In genomic region chr5:136081192-136081591, GRCh38 we compare ENCODE assay signal across 9 cellular contexts. TPM values are rescaled to one million over a fixed set of nuclear protein-coding genes. Genes with fewer than 3 reads are reported as not detected.
DNase-seq lines count a peak whose midpoint lies in the region; ATAC-seq and TF ChIP-seq lines count a peak whose summit lies in the region.
"Had no signal": no experiment of that assay in that cellular context is flagged by ENCODE, and none has a peak within 500 bp of the region (broad histone marks: within the 10 kb centered on the region; RNA-seq: fewer than 3 reads in every experiment).

No MANE protein-coding gene starts in this region.

- H3K4me2 ChIP-seq in HCT116 (ENCODE audit: low read length) = peak overlapping the region; percentile 76

- H3K4me3 ChIP-seq in HCT116 (replicated peaks in 1 of 2; ENCODE audit: low read depth in 1 of 2, low read length in 2 of 2) (peak overlapping the region; percentile 35 to 53; a peak in 2 of 4 replicates), ascending aorta (no peak overlapping the region), kidney epithelial cell (ENCODE audit: low read depth, low read length) (peak overlapping the region; percentile 70), stomach (peak overlapping the region in 1 of 4 donors; percentile 40)

- peak overlapping the region; percentile 61 for H3K9ac ChIP-seq in HCT116 (ENCODE audit: low read length)

- H3K9me2 ChIP-seq in HCT116 (ENCODE audit: insufficient read depth) = no peaks in the 10 kb centered on the region

- no peaks in the 10 kb centered on the region for H4K20me1 ChIP-seq in HCT116 (ENCODE audit: insufficient read depth)

- TF ChIP-seq RAD21 in HCT116 (IDR thresholded peaks at IDR 0.05; ENCODE audit: low read depth) = no peak

- H2AFZ ChIP-seq in HCT116 (ENCODE audit: low read depth, low read length, poor library complexity, severe bottlenecking) = no peak overlapping the region

- H3K4me1 Mint-ChIP-seq in activated CD4-positive, alpha-beta T cell treated with anti-CD3 and anti-CD28 coated beads for 36 hours = peaks cover 3% of the 10 kb centered on the region

- no peaks in the 10 kb centered on the region for H3K36me3 Mint-ChIP-seq in activated CD4-positive, alpha-beta T cell treated with anti-CD3 and anti-CD28 coated beads for 36 hours (ENCODE audit: low read depth)

- POLR2A ChIA-PET in HCT116 (lab: Charles Lee) = no interaction called here
- POLR2A ChIA-PET in activated CD4-positive, alpha-beta T cell treated with anti-CD3 and anti-CD28 coated beads for 36 hours (lab: Charles Lee) = no interaction called here

- WGBS in stomach, 5 donors = 46 to 68% (median 54%) methylated on average over 2 of the region's 2 CpGs

- H3K36me3 ChIP-seq in HCT116 (ENCODE audit: control insufficient read depth in 1 of 2, insufficient read depth in 2 of 2, low read length in 2 of 2) = no peaks in the 10 kb centered on the region
- H3K36me3 ChIP-seq in ascending aorta = no peaks in the 10 kb centered on the region
- H3K36me3 ChIP-seq in kidney epithelial cell (ENCODE audit: control insufficient read depth, insufficient read depth, low read length) = no peaks in the 10 kb centered on the region
- no peaks in the 10 kb centered on the region for H3K36me3 ChIP-seq in stomach

- H3K27me3 ChIP-seq in HCT116 (ENCODE audit: insufficient read depth, low read length) (no peaks in the 10 kb centered on the region), ascending aorta (no peaks in the 10 kb centered on the region), kidney epithelial cell (ENCODE audit: control insufficient read depth, insufficient read depth, low read length) (peaks cover 2% of the 10 kb centered on the region), stomach (peaks cover 0 to 8% (median 0%) of the 10 kb centered on the region in 3 donors)

- peaks cover 28% of the 10 kb centered on the region for H3K27me3 Mint-ChIP-seq in activated CD4-positive, alpha-beta T cell treated with anti-CD3 and anti-CD28 coated beads for 36 hours

- TF ChIP-seq EP300 in stomach (IDR thresholded peaks at IDR 0.05) = no peak

- no peak for DNase-seq in HCT116 (ENCODE audit: low read depth, low spot score)
- DNase-seq in ascending aorta (ENCODE audit: low spot score in 2 of 2) = no peak
- no peak for DNase-seq in kidney epithelial cell (ENCODE audit: low read depth)
- DNase-seq in stomach = no peak
- no peak for DNase-seq in NCI-H526 treated with DMSO at 0.1 percent for 48 hours (lab: John Stamatoyannopoulos, UW)
- DNase-seq in activated CD4-positive, alpha-beta T cell treated with anti-CD3 and anti-CD28 coated beads for 36 hours = no peak
- DNase-seq: NCI-H1694 had no signal

- TF ChIP-seq CTCF in HCT116 (IDR thresholded peaks at IDR 0.05 in 2 of 3, conservative IDR thresholded peaks at IDR 0.05 in 1 of 3; ENCODE audit: borderline replicate concordance in 1 of 3, insufficient read depth in 1 of 3, low read depth in 2 of 3, low read length in 2 of 3) (no peak), ascending aorta (IDR thresholded peaks at IDR 0.05) (no peak), kidney epithelial cell (IDR thresholded peaks at IDR 0.05; ENCODE audit: insufficient read depth, low read length, poor library complexity, severe bottlenecking) (no peak), stomach (IDR thresholded peaks at IDR 0.05) (no peak)

- RAD21 ChIA-PET in HCT116 (lab: Charles Lee; ENCODE audit: low non-redundant PET in 1 of 2, low total read pairs in 2 of 2, uncharacterized antibody in 2 of 2, unreplicated experiment in 2 of 2) = no interaction called here

- no peak overlapping the region for H3K4me3 Mint-ChIP-seq in activated CD4-positive, alpha-beta T cell treated with anti-CD3 and anti-CD28 coated beads for 36 hours

- no peaks in the 10 kb centered on the region for H3K9me3 ChIP-seq in HCT116 (ENCODE audit: control insufficient read depth in 1 of 2, insufficient read depth in 1 of 2, low read depth in 1 of 2, low read length in 2 of 2)
- H3K9me3 ChIP-seq in ascending aorta = no peaks in the 10 kb centered on the region
- H3K9me3 ChIP-seq in stomach = no peaks in the 10 kb centered on the region

- no peak overlapping the region for H3K27ac Mint-ChIP-seq in activated CD4-positive, alpha-beta T cell treated with anti-CD3 and anti-CD28 coated beads for 36 hours

- TF ChIP-seq POLR2A in HCT116 (IDR thresholded peaks at IDR 0.05; ENCODE audit: borderline replicate concordance, extremely low read depth, insufficient read depth, insufficient read length) = no peak
- no peak for TF ChIP-seq POLR2A in stomach (IDR thresholded peaks at IDR 0.05)

- H3K4me1 ChIP-seq in HCT116 (ENCODE audit: control insufficient read depth in 1 of 2, insufficient read depth in 2 of 2, low read length in 2 of 2) = peaks cover 0 to 17% of the 10 kb centered on the region in 2 experiments; a peak in 1 of 4 replicates
- no peaks in the 10 kb centered on the region for H3K4me1 ChIP-seq in ascending aorta
- H3K4me1 ChIP-seq in stomach = peaks cover 5 to 35% (median 12%) of the 10 kb centered on the region in 4 donors

- no peaks in the 10 kb centered on the region for H3K9me3 Mint-ChIP-seq in activated CD4-positive, alpha-beta T cell treated with anti-CD3 and anti-CD28 coated beads for 36 hours (ENCODE audit: low read depth)

- CTCF ChIA-PET in HCT116 (lab: Charles Lee) = interaction anchor here (0.8 to 1.5 kb wide), 6 partner anchors 17 to 181 kb away, joined by 3 to 4 read pairs (median 3); partner anchors contain the start of gene SMAD5
- CTCF ChIA-PET in activated CD4-positive, alpha-beta T cell treated with anti-CD3 and anti-CD28 coated beads for 36 hours (lab: Charles Lee) = interaction anchor here (0.7 to 1.9 kb wide), 11 partner anchors 10 to 227 kb away, joined by 3 to 6 read pairs (median 3); no protein-coding TSS in a partner anchor

- no peaks in the 10 kb centered on the region for H3K79me2 ChIP-seq in HCT116 (ENCODE audit: insufficient read depth, low read length)

- no peak overlapping the region for H3K27ac ChIP-seq in HCT116 (ENCODE audit: low read depth, low read length)
- peak overlapping the region; percentile 70 to 76 for H3K27ac ChIP-seq in ascending aorta
- peak overlapping the region in 4 of 5 donors; percentile 70 to 79 (median 78) for H3K27ac ChIP-seq in stomach

- intact Hi-C loops in HCT116 (cut with micrococcal nuclease) = no loop called here
- intact Hi-C loops in ascending aorta (cut with DNase I) = loop anchor here (2.0 to 5.0 kb wide), 2 partner anchors 52 to 194 kb away; partner anchors contain the start of gene SMAD5
- intact Hi-C loops in stomach (cut with DNase I; ENCODE audit: low total_unique reads) = no loop called here
- intact Hi-C loops in activated CD4-positive, alpha-beta T cell treated with anti-CD3 and anti-CD28 coated beads for 36 hours (cut with DNase I, micrococcal nuclease) = no loop called here

- BruUV-seq in HCT116 (replicated peaks; lab: Mats Ljungman, UMichigan) = no TSS peak

- ATAC-seq in HCT116 (no peak), GM21717 (IDR thresholded peaks at IDR 0.05; ENCODE audit: unreplicated experiment) (no peak), GM18870 (IDR thresholded peaks at IDR 0.05; ENCODE audit: unreplicated experiment) (no peak)
- ATAC-seq in activated CD4-positive, alpha-beta T cell treated with anti-CD3 and anti-CD28 coated beads for 36 hours = no peak

TF ChIP-seq in HCT116, 20 proteins besides CTCF, POLR2A, EP300 and RAD21 (continues in another document):
- no peak for TF ChIP-seq ZFX (IDR thresholded peaks at IDR 0.05)
- no peak for TF ChIP-seq TCF7L2 (IDR thresholded peaks at IDR 0.05; ENCODE audit: borderline replicate concordance, extremely low read depth, insufficient read depth, insufficient read length)
- TF ChIP-seq EZH2phosphoT487 (IDR thresholded peaks at IDR 0.05; ENCODE audit: borderline replicate concordance) = no peak
- no peak for TF ChIP-seq CEBPB (IDR thresholded peaks at IDR 0.05; ENCODE audit: low read depth)
- no peak for TF ChIP-seq MAX (IDR thresholded peaks at IDR 0.05)
- TF ChIP-seq JUND (IDR thresholded peaks at IDR 0.05) = no peak
- TF ChIP-seq EZH2 (IDR thresholded peaks at IDR 0.05) = no peak
- TF ChIP-seq ELF1 (IDR thresholded peaks at IDR 0.05; ENCODE audit: borderline replicate concordance, low read depth) = no peak
- TF ChIP-seq SRF (IDR thresholded peaks at IDR 0.05; ENCODE audit: low read depth) = no peak
- no peak for TF ChIP-seq ZBTB33 (IDR thresholded peaks at IDR 0.05; ENCODE audit: extremely low read depth, insufficient replicate concordance, low read length)
- no peak for TF ChIP-seq SP1 (IDR thresholded peaks at IDR 0.05; ENCODE audit: low read depth)
- TF ChIP-seq FOSL1 (IDR thresholded peaks at IDR 0.05; ENCODE audit: low read depth) = no peak

RNA-seq across cellular contexts. Expression of gene SMAD5, which starts 51.5 kb away (rescaled TPM):
- total RNA-seq in HCT116 (2021; ENCODE audit: unreplicated experiment) = 64.3 TPM
- 25.0 and 25.4 TPM in 2 replicates for polyA plus RNA-seq in HCT116 (2012)
- 23.8 TPM for total RNA-seq in ascending aorta
- 37.4 and 40.1 TPM in 2 replicates for total RNA-seq in kidney epithelial cell
- total RNA-seq in stomach = 100 to 1,000 TPM in 1 of 5 donors, 10 to 100 TPM in 4; 18.8 to 220 (median 61.4) TPM
- 10 to 100 TPM in 2 of 3 donors, 1 to 10 TPM in 1; 6.8 to 10.8 (median 10.5) TPM for polyA plus RNA-seq in stomach
- 1 to 10 TPM; 5.4 to 7.7 TPM for total RNA-seq in activated CD4-positive, alpha-beta T cell treated with anti-CD3 and anti-CD28 coated beads for 36 hours

RNA-seq across cellular contexts. Expression of gene TGFBI, which starts 52.4 kb away (rescaled TPM):
- total RNA-seq in HCT116 (2021; ENCODE audit: unreplicated experiment) = 0.64 TPM
- 0.05 TPM in 1 of 2 replicates, not detected in the other for polyA plus RNA-seq in HCT116 (2012)
- 174 TPM for total RNA-seq in ascending aorta
- 443 and 453 TPM in 2 replicates for total RNA-seq in kidney epithelial cell
- total RNA-seq in stomach = 100 to 1,000 TPM in 1 of 5 donors, 10 to 100 TPM in 4; 24.5 to 180 (median 70.1) TPM
- 100 to 1,000 TPM in 1 of 3 donors, 10 to 100 TPM in 2; 43.5 to 116 (median 54.4) TPM for polyA plus RNA-seq in stomach
- not detected for total RNA-seq in activated CD4-positive, alpha-beta T cell treated with anti-CD3 and anti-CD28 coated beads for 36 hours

Comparison
In these comparisons a context has a peak if more than half of its experiments do, and no peak if none do; other contexts are left out.
1. H3K4me3 ChIP-seq: peak in HCT116 (2 of 2) and kidney epithelial cell (single experiment); none in ascending aorta (0 of 2).
2. RNA of gene TGFBI, which starts 52.4 kb away (total RNA-seq): 443 to 453 TPM in kidney epithelial cell, 174 TPM in ascending aorta (single experiment) and 24.5 to 180 TPM in stomach; 0.64 TPM in HCT116 (single experiment) and not detected in activated CD4-positive, alpha-beta T cell treated with anti-CD3 and anti-CD28 coated beads for 36 hours; every median in the first group is over 10 times any median in the second.